In the genomic region with DNA sequence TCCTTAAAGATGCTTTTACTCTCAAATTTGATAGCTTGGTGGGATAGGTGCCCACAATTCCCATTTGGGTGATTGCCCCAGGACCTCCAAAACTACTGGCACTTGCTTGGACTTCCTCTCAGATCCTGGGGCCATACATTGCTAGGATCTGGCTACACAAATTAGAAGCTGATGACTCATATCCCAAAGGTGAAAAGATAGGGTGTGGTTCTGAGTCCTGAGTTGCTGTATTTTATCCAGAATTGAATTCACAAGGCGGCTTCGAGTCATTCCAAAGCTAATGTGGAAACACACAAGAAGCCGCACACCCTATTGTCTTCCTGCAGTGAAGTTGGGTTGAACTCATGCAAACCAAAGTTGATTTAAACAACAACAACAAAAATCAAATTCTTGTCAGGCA, we compare ENCODE assay signal across 27 cellular contexts. TPM values are rescaled to one million over a fixed set of nuclear protein-coding genes. Genes with fewer than 3 reads are reported as not detected.
DNase-seq lines count a peak whose midpoint lies in the region; ATAC-seq and TF ChIP-seq lines count a peak whose summit lies in the region.
"Had no signal": no experiment of that assay in that cellular context is flagged by ENCODE, and none has a peak within 500 bp of the region (broad histone marks: within the 10 kb centered on the region; RNA-seq: fewer than 3 reads in every experiment).

No MANE protein-coding gene starts in this region.

- H3K9me3 ChIP-seq in breast epithelium (no peaks in the 10 kb centered on the region), suprapubic skin (no peaks in the 10 kb centered on the region), smooth muscle cell (replicated peaks; ENCODE audit: low read depth) (no peaks in the 10 kb centered on the region)
- H3K9me3 ChIP-seq: stomach, transverse colon had no signal

- H3K4me3 ChIP-seq in breast epithelium (no peak overlapping the region), fibroblast of mammary gland (ENCODE audit: control insufficient read depth, low read depth, low read length) (no peak overlapping the region), suprapubic skin (no peak overlapping the region), smooth muscle cell (no peak overlapping the region)
- H3K4me3 ChIP-seq: cardiac muscle cell, coronary artery, K562, stomach, transverse colon had no signal

- H3K27ac Mint-ChIP-seq in MCF 10A (ENCODE audit: low read depth, unreplicated experiment), result peak overlapping the region; percentile 92
- H3K27ac Mint-ChIP-seq: CD8-positive, alpha-beta memory T cell; effector memory CD8-positive, alpha-beta T cell; naive thymus-derived CD8-positive, alpha-beta T cell had no signal

- H4K20me1 ChIP-seq in smooth muscle cell (ENCODE audit: low read depth), result no peaks in the 10 kb centered on the region

- H3K36me3 Mint-ChIP-seq in MCF 10A (ENCODE audit: insufficient read depth, unreplicated experiment), result no peaks in the 10 kb centered on the region
- H3K36me3 Mint-ChIP-seq: CD8-positive, alpha-beta memory T cell; naive thymus-derived CD8-positive, alpha-beta T cell had no signal

- no peaks in the 10 kb centered on the region for H3K79me2 ChIP-seq in smooth muscle cell (ENCODE audit: low read depth)

- intact Hi-C loops in MCF 10A (cut with micrococcal nuclease) (no loop called here), breast epithelium (cut with DNase I; ENCODE audit: low total_unique reads) (no loop called here)

- POLR2A ChIA-PET in MCF 10A (lab: Yijun Ruan, JAX), result interaction anchor here (0.6 to 1.7 kb wide), 9 partner anchors 10 to 242 kb away, joined by 3 to 8 read pairs (median 4); no protein-coding TSS in a partner anchor

- TF ChIP-seq POLR2A in breast epithelium (IDR thresholded peaks at IDR 0.05), result no peak
- no peak for TF ChIP-seq POLR2A in suprapubic skin (IDR thresholded peaks at IDR 0.05)

- no TSS peak for BruUV-seq in MCF 10A (replicated peaks; lab: Mats Ljungman, UMichigan)

- H3K9me3 Mint-ChIP-seq in MCF 10A (ENCODE audit: unreplicated experiment), result no peaks in the 10 kb centered on the region
- H3K9me3 Mint-ChIP-seq: effector memory CD8-positive, alpha-beta T cell; naive thymus-derived CD8-positive, alpha-beta T cell had no signal

- H3K36me3 ChIP-seq in breast epithelium (no peaks in the 10 kb centered on the region), suprapubic skin (no peaks in the 10 kb centered on the region), smooth muscle cell (ENCODE audit: low read depth) (no peaks in the 10 kb centered on the region)
- H3K36me3 ChIP-seq: cardiac muscle cell, stomach, transverse colon had no signal

- H3K4me1 ChIP-seq in breast epithelium, result no peaks in the 10 kb centered on the region
- peaks cover 22% of the 10 kb centered on the region for H3K4me1 ChIP-seq in suprapubic skin
- H3K4me1 ChIP-seq in smooth muscle cell (ENCODE audit: low read depth), result no peaks in the 10 kb centered on the region

- H3F3A ChIP-seq in smooth muscle cell (ENCODE audit: low read depth), result no peaks in the 10 kb centered on the region

- DNase-seq in MCF 10A (ENCODE audit: unreplicated experiment), result peak; percentile 53
- DNase-seq in breast epithelium (ENCODE audit: low spot score in 2 of 2), result no peak
- peak; percentile 28 for DNase-seq in astrocyte of the hippocampus (ENCODE audit: low read depth, low spot score)
- DNase-seq in fibroblast of mammary gland (ENCODE audit: low read depth), result peak; percentile 71
- no peak for DNase-seq in suprapubic skin (ENCODE audit: low spot score in 2 of 2)
- no peak for DNase-seq in NCI-H128 (lab: John Stamatoyannopoulos, UW; ENCODE audit: unreplicated experiment)
- no peak for DNase-seq in smooth muscle cell (lab: John Stamatoyannopoulos, UW; ENCODE audit: unreplicated experiment)
- DNase-seq: 8988T; activated CD4-positive, alpha-beta T cell treated with anti-CD3 and anti-CD28 coated beads, Interleukin-2, amount 50 U/mL, for 1 hour; activated naive CD4-positive, alpha-beta T cell treated with Interleukin-2 at 50 U/mL for 16 hours; amygdala; CD8-positive, alpha-beta memory T cell; effector memory CD8-positive, alpha-beta T cell; MM.1S; naive thymus-derived CD8-positive, alpha-beta T cell; NCI-H1436 treated with DMSO at 0.1 percent for 48 hours; NCI-H774; retina; small intestine; stimulated activated CD4-positive, alpha-beta T cell treated with anti-CD3 and anti-CD28 coated beads, Interleukin-2, amount 100 ng/mL, for 24 hours; stomach; T-helper 9 cell; transverse colon had no signal

- no peaks in the 10 kb centered on the region for H3K27me3 ChIP-seq in breast epithelium
- H3K27me3 ChIP-seq in suprapubic skin, result no peaks in the 10 kb centered on the region
- H3K27me3 ChIP-seq in smooth muscle cell (ENCODE audit: low read depth), result no peaks in the 10 kb centered on the region
- H3K27me3 ChIP-seq: stomach, transverse colon had no signal

- no peak overlapping the region for H3K4me2 ChIP-seq in smooth muscle cell

- no peak overlapping the region for H3K9ac ChIP-seq in smooth muscle cell (ENCODE audit: low read depth)

- TF ChIP-seq CTCF in MCF 10A (IDR thresholded peaks at IDR 0.05; ENCODE audit: unreplicated experiment) (no peak), breast epithelium (IDR thresholded peaks at IDR 0.05) (no peak), fibroblast of mammary gland (conservative IDR thresholded peaks at IDR 0.05; ENCODE audit: control insufficient read depth, insufficient read depth, low read depth, low read length) (no peak), suprapubic skin (IDR thresholded peaks at IDR 0.05) (no peak), smooth muscle cell (IDR thresholded peaks at IDR 0.05; ENCODE audit: borderline replicate concordance, insufficient read depth, poor library complexity, severe bottlenecking) (no peak)

- no peaks in the 10 kb centered on the region for H3K27me3 Mint-ChIP-seq in MCF 10A (ENCODE audit: insufficient read depth, unreplicated experiment)

- no peak overlapping the region for H3K4me3 Mint-ChIP-seq in MCF 10A (ENCODE audit: unreplicated experiment)
- H3K4me3 Mint-ChIP-seq: CD8-positive, alpha-beta memory T cell; effector memory CD8-positive, alpha-beta T cell; naive thymus-derived CD8-positive, alpha-beta T cell had no signal

- H3K27ac ChIP-seq in breast epithelium (no peak overlapping the region), suprapubic skin (peak overlapping the region; percentile 73), smooth muscle cell (ENCODE audit: low read depth) (no peak overlapping the region)
- H3K27ac ChIP-seq: cardiac muscle cell, stomach, transverse colon had no signal

- WGBS in suprapubic skin, result 37% methylated on average over 3 of the region's 3 CpGs
- WGBS in smooth muscle cell (ENCODE audit: low lambda C conversion rate), result 88% methylated on average over 3 of the region's 3 CpGs

- ATAC-seq in GM18868 (IDR thresholded peaks at IDR 0.05; ENCODE audit: unreplicated experiment), result no peak
- ATAC-seq: effector memory CD8-positive, alpha-beta T cell; K562; naive thymus-derived CD8-positive, alpha-beta T cell had no signal

- H2AFZ ChIP-seq in smooth muscle cell (ENCODE audit: low read depth), result no peak overlapping the region

- peaks cover 35% of the 10 kb centered on the region for H3K4me1 Mint-ChIP-seq in MCF 10A (ENCODE audit: insufficient read depth, unreplicated experiment)
- H3K4me1 Mint-ChIP-seq: CD8-positive, alpha-beta memory T cell; naive thymus-derived CD8-positive, alpha-beta T cell had no signal

- CTCF ChIA-PET in MCF 10A (lab: Yijun Ruan, JAX), result interaction anchor here (0.6 to 2.0 kb wide), 3 partner anchors 10 to 477 kb away, joined by 3 to 5 read pairs (median 5); no protein-coding TSS in a partner anchor

- TF ChIP-seq EP300 in suprapubic skin (IDR thresholded peaks at IDR 0.05), result no peak

RNA-seq across cellular contexts. Expression of a gene that starts 53.4 kb away (rescaled TPM):
- total RNA-seq in MCF 10A (2022) (54.0 and 81.1 TPM in 2 replicates), breast epithelium (100 to 1,000 TPM; 101 to 105 (median 105) TPM), suprapubic skin (10 to 100 TPM; 49.3 to 69.4 (median 64.2) TPM), smooth muscle cell (80.4 and 94.6 TPM in 2 replicates)
- 100 and 116 TPM in 2 replicates for polyA plus RNA-seq in smooth muscle cell

Comparison
In these comparisons a context has a peak if more than half of its experiments do, and no peak if none do; other contexts are left out.
1. DNase-seq: peak in MCF 10A (single experiment), astrocyte of the hippocampus (single experiment) and fibroblast of mammary gland (single experiment); none in breast epithelium (0 of 2), suprapubic skin (0 of 2), NCI-H128 (single experiment) and smooth muscle cell (single experiment).